19 cellular contexts compared by ENCODE assay signal in the genomic region with DNA sequence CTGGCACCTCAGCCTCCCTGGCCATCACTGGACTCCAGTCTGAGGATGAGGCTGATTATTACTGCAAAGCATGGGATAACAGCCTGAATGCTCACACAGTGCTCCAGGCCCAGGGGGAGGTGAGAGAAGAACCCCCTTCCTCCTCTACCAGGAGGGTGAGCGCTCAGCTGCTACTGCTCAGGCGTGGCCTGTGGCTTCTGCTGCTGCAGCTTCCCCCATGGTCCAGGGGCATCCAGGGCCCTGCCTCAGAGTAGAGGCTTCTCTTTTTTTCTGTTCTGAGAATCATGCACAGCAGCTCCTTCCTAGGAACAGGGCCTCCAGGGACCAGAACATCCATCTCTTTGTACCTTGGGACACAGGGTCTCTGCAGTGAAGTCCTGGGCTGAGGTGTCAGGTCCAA.
"Had no signal": no experiment of that assay in that cellular context is flagged by ENCODE, and none has a peak within 500 bp of the region (broad histone marks: within the 10 kb centered on the region; RNA-seq: fewer than 3 reads in every experiment).

No MANE protein-coding gene starts in this region.

- H3K36me3 Mint-ChIP-seq: natural killer cell had no signal

- H3K27ac ChIP-seq: gastrocnemius medialis, heart right ventricle, tibial nerve had no signal

- H3K36me3 ChIP-seq: gastrocnemius medialis, heart right ventricle, tibial nerve had no signal

- FAIRE-seq: endometrium, islet of Langerhans had no signal

- H3K27ac Mint-ChIP-seq: natural killer cell; stimulated activated naive CD8-positive, alpha-beta T cell treated with anti-CD3 and anti-CD28 coated beads, Interleukin-15, Interleukin-2, amounts not matched to agents 100 ng/mL and 50 ng/mL, for 24 hours had no signal

- H3K4me1 Mint-ChIP-seq: neural crest cell had no signal

- H3K9me3 Mint-ChIP-seq: natural killer cell; stimulated activated naive CD8-positive, alpha-beta T cell treated with anti-CD3 and anti-CD28 coated beads, Interleukin-15, Interleukin-2, amounts not matched to agents 100 ng/mL and 50 ng/mL, for 24 hours had no signal

- H3K4me1 ChIP-seq: gastrocnemius medialis, heart right ventricle, tibial nerve had no signal

- H3K4me3 Mint-ChIP-seq: natural killer cell; neural crest cell; stimulated activated naive CD8-positive, alpha-beta T cell treated with anti-CD3 and anti-CD28 coated beads, Interleukin-15, Interleukin-2, amounts not matched to agents 100 ng/mL and 50 ng/mL, for 24 hours had no signal

- ATAC-seq: esophagus mucosa, gastrocnemius medialis, heart right ventricle, mucosa of descending colon, natural killer cell, sciatic nerve had no signal

- DNase-seq: cortex of kidney; effector memory CD4-positive, alpha-beta T cell; gastrocnemius medialis; heart right ventricle; hypothalamus; kidney glomerular epithelial cell; mammary epithelial cell; mucosa of descending colon; natural killer cell; posterior cingulate gyrus; stimulated activated CD4-positive, alpha-beta T cell treated with anti-CD3 and anti-CD28 coated beads, Interleukin-2, amount 100 ng/mL, for 24 hours; stimulated activated CD4-positive, alpha-beta T cell treated with anti-CD3 and anti-CD28 coated beads, Interleukin-4, amount 100 ng/mL, for 4 hours had no signal

- H3K4me3 ChIP-seq: gastrocnemius medialis, heart right ventricle, mucosa of descending colon, tibial nerve had no signal

- H3K9me3 ChIP-seq: gastrocnemius medialis, heart right ventricle, mucosa of descending colon had no signal
